Comparison of ENCODE assay signal across 22 cellular contexts in genomic region chr5:173053041-173053440, GRCh38.
"Had no signal": no experiment of that assay in that cellular context is flagged by ENCODE, and none has a peak within 500 bp of the region (broad histone marks: within the 10 kb centered on the region; RNA-seq: fewer than 3 reads in every experiment).

No MANE protein-coding gene starts in this region.

- H3K27ac Mint-ChIP-seq: activated B cell treated with CpG ODN at 0.5 μM for 24 hours; activated CD4-positive, alpha-beta memory T cell treated with anti-CD3 and anti-CD28 coated beads for 36 hours; activated CD8-positive, alpha-beta memory T cell treated with anti-CD3 and anti-CD28 coated beads, Interleukin-2, amount 10 ng/mL, durations not matched to agents 7 days and 5 days; activated naive CD4-positive, alpha-beta T cell treated with anti-CD3 and anti-CD28 coated beads for 36 hours; activated T-helper 2 cell treated with anti-CD3 and anti-CD28 coated beads, Interferon-gamma antibody, Interleukin-2, Interleukin-4, amounts not matched to agents 10 μg/mL and 5 μg/mL and 100 μg/mL, durations not matched to agents 14 hours and 24 hours and 36 hours; natural killer cell had no signal

- H3K4me3 ChIP-seq: colonic mucosa, esophagus muscularis mucosa, sigmoid colon, tibial artery had no signal

- H3K9me3 Mint-ChIP-seq: activated B cell treated with CpG ODN at 0.5 μM for 24 hours; activated CD4-positive, alpha-beta memory T cell treated with anti-CD3 and anti-CD28 coated beads for 36 hours; activated naive CD4-positive, alpha-beta T cell treated with anti-CD3 and anti-CD28 coated beads for 36 hours; activated T-helper 2 cell treated with anti-CD3 and anti-CD28 coated beads, Interferon-gamma antibody, Interleukin-2, Interleukin-4, amounts not matched to agents 10 μg/mL and 5 μg/mL and 100 μg/mL, durations not matched to agents 14 hours and 24 hours and 36 hours; natural killer cell had no signal

- ATAC-seq: activated CD8-positive, alpha-beta memory T cell treated with anti-CD3 and anti-CD28 coated beads, Interleukin-2, amount 10 ng/mL, durations not matched to agents 7 days and 5 days; foreskin keratinocyte; left cardiac atrium; natural killer cell had no signal

- H3K36me3 Mint-ChIP-seq: activated CD4-positive, alpha-beta memory T cell treated with anti-CD3 and anti-CD28 coated beads for 36 hours; activated CD8-positive, alpha-beta memory T cell treated with anti-CD3 and anti-CD28 coated beads, Interleukin-2, amount 10 ng/mL, durations not matched to agents 7 days and 5 days; natural killer cell had no signal

- H3K36me3 ChIP-seq: brain microvascular endothelial cell, colonic mucosa, esophagus muscularis mucosa, sigmoid colon had no signal

- H3K27me3 ChIP-seq: brain microvascular endothelial cell, colonic mucosa, foreskin keratinocyte, sigmoid colon, tibial artery had no signal

- H3K4me3 Mint-ChIP-seq: activated B cell treated with CpG ODN at 0.5 μM for 24 hours; activated CD4-positive, alpha-beta memory T cell treated with anti-CD3 and anti-CD28 coated beads for 36 hours; activated CD8-positive, alpha-beta memory T cell treated with anti-CD3 and anti-CD28 coated beads, Interleukin-2, amount 10 ng/mL, durations not matched to agents 7 days and 5 days; activated naive CD4-positive, alpha-beta T cell treated with anti-CD3 and anti-CD28 coated beads for 36 hours; natural killer cell had no signal

- H3K9me3 ChIP-seq: colonic mucosa, esophagus muscularis mucosa, sigmoid colon, tibial artery had no signal

- H3K27me3 Mint-ChIP-seq: activated CD4-positive, alpha-beta memory T cell treated with anti-CD3 and anti-CD28 coated beads for 36 hours had no signal

- DNase-seq: activated B cell treated with CpG ODN at 0.5 μM for 24 hours; activated CD4-positive, alpha-beta memory T cell treated with anti-CD3 and anti-CD28 coated beads for 36 hours; activated CD4-positive, alpha-beta T cell treated with anti-CD3 and anti-CD28 coated beads for 4 hours; activated CD8-positive, alpha-beta memory T cell treated with anti-CD3 and anti-CD28 coated beads, Interleukin-2, amount 10 ng/mL, durations not matched to agents 7 days and 5 days; activated naive CD4-positive, alpha-beta T cell treated with anti-CD3 and anti-CD28 coated beads for 36 hours; aorta; brain microvascular endothelial cell; central memory CD4-positive, alpha-beta T cell; foreskin keratinocyte; glutamatergic neuron; hippocampal formation; left cardiac atrium; natural killer cell; sigmoid colon; stimulated activated naive CD4-positive, alpha-beta T cell; substantia nigra; T-helper 1 cell; T-helper 9 cell; tibial artery had no signal

- H3K27ac ChIP-seq: brain microvascular endothelial cell, colonic mucosa, esophagus muscularis mucosa, foreskin keratinocyte, tibial artery had no signal
